11 cellular contexts compared by ENCODE assay signal in the genomic region with DNA sequence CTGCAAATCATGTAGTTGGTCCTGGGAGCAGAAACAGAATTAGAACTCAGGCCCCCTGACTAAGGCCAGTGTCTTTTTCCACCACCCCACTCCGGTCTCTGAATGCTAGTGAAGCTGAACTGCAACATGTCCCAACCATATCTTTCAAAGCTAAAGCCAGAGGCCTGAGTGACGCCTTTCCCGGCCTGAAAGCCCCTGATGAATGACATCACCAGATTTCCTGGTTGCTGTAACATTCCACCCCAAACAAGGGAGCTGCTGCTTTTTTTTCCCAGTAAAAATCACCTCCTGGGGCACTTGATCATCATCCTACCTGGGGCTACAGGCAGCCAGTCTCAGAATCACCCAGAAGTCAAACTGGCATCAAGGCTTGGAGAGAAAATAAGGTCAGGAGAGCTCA.
DNase-seq lines count a peak whose midpoint lies in the region; ATAC-seq and TF ChIP-seq lines count a peak whose summit lies in the region.
"Had no signal": no experiment of that assay in that cellular context is flagged by ENCODE, and none has a peak within 500 bp of the region (broad histone marks: within the 10 kb centered on the region; RNA-seq: fewer than 3 reads in every experiment).

No MANE protein-coding gene starts in this region.

- H3K27ac ChIP-seq in HUES6 (ENCODE audit: low read depth, low read length): no peak overlapping the region
- H3K27ac ChIP-seq: SJSA1 had no signal

- no peak for ATAC-seq in HG03159 (IDR thresholded peaks at IDR 0.05; ENCODE audit: unreplicated experiment)

- H3K9ac ChIP-seq in HUES6 (ENCODE audit: low read length): peak overlapping the region; percentile 34

- H3K4me3 ChIP-seq in HUES6 (ENCODE audit: low read depth, low read length) (no peak overlapping the region), choroid plexus epithelial cell (ENCODE audit: low read depth, low read length) (no peak overlapping the region)
- H3K4me3 ChIP-seq: SJSA1 had no signal

- TF ChIP-seq CTCF in choroid plexus epithelial cell (conservative IDR thresholded peaks at IDR 0.05; ENCODE audit: low read depth, low read length) (no peak), GM13976 (IDR thresholded peaks at IDR 0.05; ENCODE audit: borderline replicate concordance, control extremely low read depth, extremely low read depth, insufficient read depth, missing control alignments) (no peak)

- H3K27me3 ChIP-seq in HUES6 (ENCODE audit: control insufficient read depth, insufficient read depth, low read length): no peaks in the 10 kb centered on the region
- H3K27me3 ChIP-seq: SJSA1 had no signal

- H3K9me3 ChIP-seq in HUES6 (ENCODE audit: control insufficient read depth, insufficient read depth, low read depth, low read length): peaks cover 6% of the 10 kb centered on the region; the same call in 1 of the 2 replicates
- H3K9me3 ChIP-seq: SJSA1 had no signal

- in situ Hi-C loops in ACHN (cut with HindIII; ENCODE audit: low pct_ligation_motif_present, low pct_unique_long_range_greater_than_20kb, low sequenced_read_pairs) (no loop called here), GM13976 (cut with MboI; ENCODE audit: low sequenced_read_pairs, unreplicated experiment) (no loop called here)

- H3K36me3 ChIP-seq in HUES6 (ENCODE audit: control insufficient read depth, insufficient read depth, low read length): no peaks in the 10 kb centered on the region
- H3K36me3 ChIP-seq: SJSA1 had no signal

- DNase-seq in ACHN (peak; percentile 7), choroid plexus epithelial cell (ENCODE audit: low read depth) (peak; percentile 14), kidney tubule cell (ENCODE audit: low spot score) (peak; percentile 70), activated gamma-delta T cell (lab: John Stamatoyannopoulos, UW) (no peak), NCI-H526 treated with DMSO at 0.1 percent for 48 hours (lab: John Stamatoyannopoulos, UW) (no peak), GM13976 (ENCODE audit: low spot score) (no peak)
- DNase-seq: NCI-H1105, NCI-H69 had no signal

- peaks cover 34% of the 10 kb centered on the region for H3K4me1 ChIP-seq in HUES6 (ENCODE audit: control insufficient read depth, insufficient read depth, low read length)

Comparison
In these comparisons a context has a peak if more than half of its experiments do, and no peak if none do; other contexts are left out.
1. DNase-seq: peak in ACHN (single experiment), choroid plexus epithelial cell (single experiment) and kidney tubule cell (single experiment); none in activated gamma-delta T cell (single experiment), NCI-H526 treated with DMSO at 0.1 percent for 48 hours (single experiment) and GM13976 (single experiment).